In the genomic region with DNA sequence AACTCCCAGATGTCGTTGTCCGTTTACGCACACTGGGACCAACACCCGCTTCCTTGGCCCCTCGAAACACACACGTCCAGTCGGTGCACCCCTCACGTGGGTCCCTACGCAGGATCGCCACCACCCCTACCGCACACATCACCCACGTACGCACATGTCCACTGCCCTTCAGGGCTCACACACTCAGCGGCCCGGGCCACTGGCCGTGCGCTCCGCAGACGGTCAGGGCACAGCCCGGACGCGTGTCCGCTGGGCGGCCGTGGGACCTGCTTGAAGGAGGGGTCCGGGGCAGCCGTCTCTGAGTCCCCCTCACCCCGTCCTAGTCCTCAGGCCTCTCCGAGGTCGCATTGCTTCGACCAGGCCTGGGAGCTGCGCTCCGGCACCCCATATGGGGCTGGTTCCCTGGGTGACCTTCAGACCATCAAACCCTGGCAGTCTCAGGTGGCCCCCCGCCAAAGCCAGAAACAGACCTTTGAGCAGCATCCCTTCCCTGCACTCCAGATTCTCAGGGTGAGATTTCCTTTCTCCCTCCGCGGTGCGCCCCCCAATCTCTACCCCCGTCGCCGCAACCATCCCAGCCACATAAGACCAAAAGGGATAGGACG, we compare ENCODE assay signal across 8 cellular contexts. TPM values are rescaled to one million over a fixed set of nuclear protein-coding genes. Genes with fewer than 3 reads are reported as not detected.
DNase-seq lines count a peak whose midpoint lies in the region; ATAC-seq and TF ChIP-seq lines count a peak whose summit lies in the region.

No MANE protein-coding gene starts in this region.

- peaks cover 31 to 33% of the 10 kb centered on the region in 2 experiments for H3K4me1 Mint-ChIP-seq in H9
- peaks cover 14% of the 10 kb centered on the region for H3K4me1 Mint-ChIP-seq in activated T-helper 17 cell treated with anti-CD3 and anti-CD28 coated beads, Interleukin-2, amount 50 U/mL, for 72 hours

- no peak overlapping the region for H3K23ac ChIP-seq in H9 (ENCODE audit: insufficient read length, low read depth, low read length)

- H2BK12ac ChIP-seq in H9 (ENCODE audit: insufficient read length, low read depth, low read length), result no peak overlapping the region

- H2BK120ac ChIP-seq in H9 (ENCODE audit: low read depth, low read length, poor library complexity, severe bottlenecking), result no peak overlapping the region

- H4K20me1 ChIP-seq in H9 (ENCODE audit: control insufficient read depth, insufficient read depth, insufficient read length), result no peaks in the 10 kb centered on the region

- no peak overlapping the region for H3K14ac ChIP-seq in H9 (ENCODE audit: insufficient read depth, low read length)

- H3K27ac ChIP-seq in H9 (ENCODE audit: insufficient read length, low read depth, low read length), result no peak overlapping the region
- H3K27ac ChIP-seq in sigmoid colon, result no peak overlapping the region

- no peaks in the 10 kb centered on the region for H3K36me3 ChIP-seq in sigmoid colon

- peaks cover 13% of the 10 kb centered on the region for H3K27me3 Mint-ChIP-seq in H9 (ENCODE audit: low read depth)
- peaks cover 20% of the 10 kb centered on the region for H3K27me3 Mint-ChIP-seq in activated T-helper 17 cell treated with anti-CD3 and anti-CD28 coated beads, Interleukin-2, amount 50 U/mL, for 72 hours

- H4K8ac ChIP-seq in H9 (replicated peaks; ENCODE audit: insufficient read length, low read depth, low read length), result no peak overlapping the region

- H3K79me2 ChIP-seq in H9 (ENCODE audit: insufficient read depth, low read length), result peaks cover 6% of the 10 kb centered on the region; the same call in 1 of the 2 replicates

- TF ChIP-seq EP300 in sigmoid colon (IDR thresholded peaks at IDR 0.05), result no peak

- no CpG with 5 or more reads among the region's 41 CpGs for WGBS in H9 (ENCODE audit: extremely low coverage, insufficient read length, low lambda C conversion rate)
- 8 to 13% methylated on average over 41 of the region's 41 CpGs for WGBS in sigmoid colon, 2 donors

- H3K4me2 ChIP-seq in H9 (ENCODE audit: insufficient read depth, insufficient read length, low read length), result peak overlapping the region; percentile 90

- peak overlapping the region in 1 of 3 experiments; percentile 45; a peak in 2 of 7 replicates for H3K27ac Mint-ChIP-seq in H9
- H3K27ac Mint-ChIP-seq in activated T-helper 17 cell treated with anti-CD3 and anti-CD28 coated beads, Interleukin-2, amount 50 U/mL, for 72 hours, result peak overlapping the region; percentile 39

- H3K9ac ChIP-seq in H9 (ENCODE audit: extremely low read depth, insufficient read length, low read length), result no peak overlapping the region

- H3K4me3 Mint-ChIP-seq in H9, result peak overlapping the region; percentile 74 to 88
- peak overlapping the region; percentile 86 for H3K4me3 Mint-ChIP-seq in activated T-helper 17 cell treated with anti-CD3 and anti-CD28 coated beads, Interleukin-2, amount 50 U/mL, for 72 hours

- TF ChIP-seq POLR2A in sigmoid colon (IDR thresholded peaks at IDR 0.05), result no peak

- no peak for TF ChIP-seq CTCF in H9 (conservative IDR thresholded peaks at IDR 0.05)
- TF ChIP-seq CTCF in sigmoid colon (IDR thresholded peaks at IDR 0.05), result no peak
- no peak for TF ChIP-seq CTCF in GM10248 (IDR thresholded peaks at IDR 0.05; ENCODE audit: control extremely low read depth, extremely low read depth, low read depth, missing control alignments)

- peaks cover 0 to 3% of the 10 kb centered on the region in 2 experiments; a peak in 1 of 5 replicates for H3K9me3 Mint-ChIP-seq in H9
- H3K9me3 Mint-ChIP-seq in activated T-helper 17 cell treated with anti-CD3 and anti-CD28 coated beads, Interleukin-2, amount 50 U/mL, for 72 hours, result no peaks in the 10 kb centered on the region

- no peak overlapping the region for H2AFZ ChIP-seq in H9 (ENCODE audit: low read length)

- no peak for ATAC-seq in activated T-helper 17 cell treated with anti-CD3 and anti-CD28 coated beads, Interleukin-2, amount 50 U/mL, for 72 hours (replicated peaks)
- ATAC-seq in left cardiac atrium (peak; percentile 16 to 34), HG03135 (IDR thresholded peaks at IDR 0.05; ENCODE audit: unreplicated experiment) (no peak)

- DNase-seq in H9, result peak; percentile 37
- DNase-seq in left cardiac atrium, result peak; percentile 31
- no peak for DNase-seq in sigmoid colon
- DNase-seq in SKM-1 (lab: John Stamatoyannopoulos, UW; ENCODE audit: unreplicated experiment), result no peak
- no peak for DNase-seq in GM10248 (ENCODE audit: extremely low spot score)
- no peak for DNase-seq in 8988T

- H3K18ac ChIP-seq in H9 (ENCODE audit: insufficient read length, low read depth, low read length), result no peak overlapping the region

- intact Hi-C loops in left cardiac atrium (cut with DNase I) (loop anchor here (1.0 to 10.0 kb wide), 7 partner anchors 167 to 328 kb away; a partner anchor contains a TSS), sigmoid colon (cut with DNase I) (loop anchor here (1.0 to 5.0 kb wide), 3 partner anchors 285 to 326 kb away; no protein-coding TSS in a partner anchor)

- H3K27me3 ChIP-seq in H9 (ENCODE audit: insufficient read depth, low read length), result no peaks in the 10 kb centered on the region; the same call in 1 of the 2 replicates
- H3K27me3 ChIP-seq in sigmoid colon, result peaks cover 8 to 30% (median 29%) of the 10 kb centered on the region in 3 donors

- CTCF ChIA-PET in GM10248 (lab: Yijun Ruan, JAX), result interaction anchor here (1.4 to 4.9 kb wide), 10 partner anchors 8 to 496 kb away, joined by 4 to 65 read pairs (median 10); a partner anchor contains a TSS

- H3K23me2 ChIP-seq in H9 (ENCODE audit: insufficient read length, low read depth, low read length, poor library complexity, severe bottlenecking), result peaks cover 20% of the 10 kb centered on the region

- H2BK15ac ChIP-seq in H9 (ENCODE audit: low read depth, low read length), result no peak overlapping the region

- peaks cover 10 to 14% (median 13%) of the 10 kb centered on the region in 3 experiments for H3K36me3 Mint-ChIP-seq in H9 (ENCODE audit: insufficient read depth in 1 of 3, low read depth in 3 of 3)
- no peaks in the 10 kb centered on the region for H3K36me3 Mint-ChIP-seq in activated T-helper 17 cell treated with anti-CD3 and anti-CD28 coated beads, Interleukin-2, amount 50 U/mL, for 72 hours (ENCODE audit: low read depth)

- H2BK5ac ChIP-seq in H9 (ENCODE audit: insufficient read length, low read length), result no peak overlapping the region

- POLR2A ChIA-PET in GM10248 (lab: Yijun Ruan, JAX), result no interaction called here

- no peak overlapping the region for H2AK5ac ChIP-seq in H9 (ENCODE audit: insufficient read length, low read length)

- no peak overlapping the region for H3K56ac ChIP-seq in H9 (ENCODE audit: insufficient read length, low read depth, low read length)

- H3K79me1 ChIP-seq in H9 (ENCODE audit: insufficient read depth, low read depth, low read length, poor library complexity, severe bottlenecking), result peaks cover 10% of the 10 kb centered on the region

- H3K4me1 ChIP-seq in H9 (ENCODE audit: insufficient read depth, low read length), result no peaks in the 10 kb centered on the region
- peaks cover 0 to 31% (median 30%) of the 10 kb centered on the region in 4 donors for H3K4me1 ChIP-seq in sigmoid colon

- no peak overlapping the region for H2BK20ac ChIP-seq in H9 (ENCODE audit: low read depth, low read length, poor library complexity, severe bottlenecking)

- H3T11ph ChIP-seq in H9 (ENCODE audit: low read length), result no peak overlapping the region

- H3K9me3 ChIP-seq in H9 (ENCODE audit: control insufficient read depth, low read depth, low read length), result no peaks in the 10 kb centered on the region
- H3K9me3 ChIP-seq in sigmoid colon, result no peaks in the 10 kb centered on the region

- H4K5ac ChIP-seq in H9 (ENCODE audit: insufficient read length, low read depth, low read length), result no peak overlapping the region

- no peak overlapping the region for H4K91ac ChIP-seq in H9 (ENCODE audit: insufficient read length, low read depth, low read length)

- no peak overlapping the region for H3K4ac ChIP-seq in H9 (ENCODE audit: low read depth, low read length)

- H3K4me3 ChIP-seq in sigmoid colon, result peak overlapping the region; percentile 45 to 67 (median 58)

RNA-seq across cellular contexts. Expression of a gene that starts 0.9 kb away (rescaled TPM):
- 137 and 138 TPM in 2 replicates for total RNA-seq in H9 (2021)
- not detected for total RNA-seq in activated T-helper 17 cell treated with anti-CD3 and anti-CD28 coated beads, Interleukin-2, amount 50 U/mL, for 72 hours
- total RNA-seq in left cardiac atrium, result 10 to 100 TPM; 58.1 to 66.3 TPM
- 10 to 100 TPM in 3 of 4 donors, 1 to 10 TPM in 1; 6.7 to 20.6 (median 13.6) TPM for total RNA-seq in sigmoid colon
- 1 to 10 TPM; 1.6 to 8.4 (median 8.1) TPM for polyA plus RNA-seq in sigmoid colon

Comparison
In these comparisons a context has a peak if more than half of its experiments do, and no peak if none do; other contexts are left out.
1. DNase-seq: peak in H9 (single experiment) and left cardiac atrium (single experiment); none in sigmoid colon (single experiment), SKM-1 (single experiment), GM10248 (single experiment) and 8988T (single experiment).
2. ATAC-seq: peak in left cardiac atrium (2 of 2); none in activated T-helper 17 cell treated with anti-CD3 and anti-CD28 coated beads, Interleukin-2, amount 50 U/mL, for 72 hours (single experiment) and HG03135 (single experiment).
3. RNA of a gene that starts 0.9 kb away (total RNA-seq): 137 to 138 TPM in H9, 58.1 to 66.3 TPM in left cardiac atrium and 6.7 to 20.6 TPM in sigmoid colon; not detected in activated T-helper 17 cell treated with anti-CD3 and anti-CD28 coated beads, Interleukin-2, amount 50 U/mL, for 72 hours; every median in the first group is over 4 times any median in the second.